ENCODE assay signal across 1 cellular context in genomic region chr13:66992683-66993082, GRCh38.
TF ChIP-seq lines count a peak whose summit lies in the region.

No MANE protein-coding gene starts in this region.

TF ChIP-seq in K562, 482 proteins besides CTCF, POLR2A, EP300 and RAD21 (continued from another document):
- TF ChIP-seq CEBPG (CRISPR knock-in tag; IDR thresholded peaks at IDR 0.05) (no peak), CEBPG (tag; conservative IDR thresholded peaks at IDR 0.05 in 1 of 2, IDR thresholded peaks at IDR 0.05 in 1 of 2) (peak in 1 of 2 experiments; percentile 39; a peak in 1 of 4 replicates), SP2 (IDR thresholded peaks at IDR 0.05; ENCODE audit: extremely low read depth, low read depth, low read length, poor library complexity, severe bottlenecking) (no peak), CEBPB (tag; IDR thresholded peaks at IDR 0.05) (peak; percentile 44; the same call in 1 of the 2 replicates)
